ENCODE assay signal across 34 cellular contexts in genomic region chr3:138539352-138539751, GRCh38.
"Had no signal": no experiment of that assay in that cellular context is flagged by ENCODE, and none has a peak within 500 bp of the region (broad histone marks: within the 10 kb centered on the region; RNA-seq: fewer than 3 reads in every experiment).

No MANE protein-coding gene starts in this region.

- H3K4me3 ChIP-seq: MG63 had no signal

- H3K36me3 ChIP-seq: MG63 had no signal

- H3K27me3 ChIP-seq: MG63 had no signal

- DNase-seq: Karpas-422, Kasumi-1, MG63, MM.1S, MV-4-11, NCI-H1048, NCI-H1092, NCI-H1092 treated with DMSO at 0.1 percent for 48 hours, NCI-H1105, NCI-H1105 treated with DMSO at 0.1 percent for 48 hours, NCI-H1417, NCI-H1417 treated with DMSO at 0.1 percent for 48 hours, NCI-H1436, NCI-H1436 treated with DMSO at 0.1 percent for 48 hours, NCI-H146, NCI-H1694, NCI-H1694 treated with DMSO at 0.1 percent for 48 hours, NCI-H187, NCI-H187 treated with DMSO at 0.1 percent for 48 hours, NCI-H1930, NCI-H2029, NCI-H2029 treated with DMSO at 0.1 percent for 48 hours, NCI-H2081, NCI-H2081 treated with DMSO at 0.1 percent for 48 hours, NCI-H2107, NCI-H2171, NCI-H2171 treated with DMSO at 0.1 percent for 48 hours, NCI-H2227 treated with DMSO at 0.1 percent for 48 hours, NCI-H226, NCI-H345, NCI-H446, NCI-H446 treated with DMSO at 0.1 percent for 48 hours, NCI-H510A, NCI-H510A treated with DMSO at 0.1 percent for 48 hours had no signal
